Comparison of ENCODE assay signal across 8 cellular contexts in genomic region chr2:73156539-73157124, GRCh38. TPM values are rescaled to one million over a fixed set of nuclear protein-coding genes. Genes with fewer than 3 reads are reported as not detected.
A peak's percentile ranks its signal among the peaks of the same experiment; 100 is the strongest.
DNase-seq lines count a peak whose midpoint lies in the region; ATAC-seq and TF ChIP-seq lines count a peak whose summit lies in the region.

No MANE protein-coding gene starts in this region.

- CTCF ChIA-PET in activated naive CD4-positive, alpha-beta T cell treated with anti-CD3 and anti-CD28 coated beads for 36 hours (lab: Charles Lee), result interaction anchor here (0.6 to 6.1 kb wide), 15 partner anchors 16 to 264 kb away, joined by 3 to 75 read pairs (median 4); partner anchors contain the start of gene SMYD5

- no peak overlapping the region for H3K4me3 Mint-ChIP-seq in activated naive CD4-positive, alpha-beta T cell treated with anti-CD3 and anti-CD28 coated beads for 36 hours

- DNase-seq in activated effector memory CD4-positive, alpha-beta T cell treated with anti-CD3 and anti-CD28 coated beads, Interleukin-2, amount 50 U/mL, for 16 hours, result peak; percentile 73
- no peak for DNase-seq in activated effector memory CD4-positive, alpha-beta T cell treated with Interleukin-2 at 50 U/mL for 16 hours
- DNase-seq in NCI-H526 treated with DMSO at 0.1 percent for 48 hours (lab: John Stamatoyannopoulos, UW) (peak; percentile 22), cardiac muscle cell (ENCODE audit: low read depth in 1 of 2, low spot score in 1 of 2) (peak; percentile 73 to 79), pons (ENCODE audit: low spot score) (peak; percentile 33)
- peak; percentile 62 for DNase-seq in activated naive CD4-positive, alpha-beta T cell treated with anti-CD3 and anti-CD28 coated beads for 36 hours

- H3K27me3 Mint-ChIP-seq in activated naive CD4-positive, alpha-beta T cell treated with anti-CD3 and anti-CD28 coated beads for 36 hours (ENCODE audit: low read depth), result peaks cover 30% of the 10 kb centered on the region

- no peak overlapping the region for H3K27ac ChIP-seq in cardiac muscle cell

- H3K9me3 ChIP-seq in cardiac muscle cell (ENCODE audit: low read depth), result no peaks in the 10 kb centered on the region

- intact Hi-C loops in activated naive CD4-positive, alpha-beta T cell treated with anti-CD3 and anti-CD28 coated beads for 36 hours (cut with micrococcal nuclease), result loop anchor here (1.0 kb wide), 3 partner anchors 71 to 263 kb away; no protein-coding TSS in a partner anchor

- no peak overlapping the region for H3K27ac Mint-ChIP-seq in activated naive CD4-positive, alpha-beta T cell treated with anti-CD3 and anti-CD28 coated beads for 36 hours

- no peaks in the 10 kb centered on the region for H3K36me3 Mint-ChIP-seq in activated naive CD4-positive, alpha-beta T cell treated with anti-CD3 and anti-CD28 coated beads for 36 hours (ENCODE audit: low read depth)

- H3K4me3 ChIP-seq in cardiac muscle cell, result no peak overlapping the region

- no peaks in the 10 kb centered on the region for H3K4me1 ChIP-seq in cardiac muscle cell (ENCODE audit: low read depth)

- peaks cover 68% of the 10 kb centered on the region for H3K27me3 ChIP-seq in cardiac muscle cell

- no peak for ATAC-seq in HG03520 (IDR thresholded peaks at IDR 0.05; ENCODE audit: unreplicated experiment)
- no peak for ATAC-seq in HG03342 (IDR thresholded peaks at IDR 0.05; ENCODE audit: unreplicated experiment)

- no peaks in the 10 kb centered on the region for H3K4me1 Mint-ChIP-seq in activated naive CD4-positive, alpha-beta T cell treated with anti-CD3 and anti-CD28 coated beads for 36 hours (ENCODE audit: low read depth)

- no peaks in the 10 kb centered on the region for H3K36me3 ChIP-seq in cardiac muscle cell

- TF ChIP-seq CTCF in cardiac muscle cell (IDR thresholded peaks at IDR 0.05; ENCODE audit: low read depth, low read length), result peak; percentile 90

- no peaks in the 10 kb centered on the region for H3K9me3 Mint-ChIP-seq in activated naive CD4-positive, alpha-beta T cell treated with anti-CD3 and anti-CD28 coated beads for 36 hours

RNA-seq across cellular contexts. Expression of gene RAB11FIP5, which starts 43.9 kb away (rescaled TPM):
- total RNA-seq in activated naive CD4-positive, alpha-beta T cell treated with anti-CD3 and anti-CD28 coated beads for 36 hours, result 1 to 10 TPM; 7.3 to 7.4 TPM
- 7.2 and 12.1 TPM in 2 replicates for total RNA-seq in cardiac muscle cell
- 4.2 and 9.0 TPM in 2 replicates for polyA plus RNA-seq in cardiac muscle cell

RNA-seq across cellular contexts. Expression of gene NOTO, which starts 45.7 kb away (rescaled TPM):
- not detected for total RNA-seq in activated naive CD4-positive, alpha-beta T cell treated with anti-CD3 and anti-CD28 coated beads for 36 hours
- total RNA-seq in cardiac muscle cell, result not detected in 2 replicates
- not detected in 2 replicates for polyA plus RNA-seq in cardiac muscle cell

RNA-seq across cellular contexts. Expression of gene SMYD5, which starts 57.4 kb away (rescaled TPM):
- total RNA-seq in activated naive CD4-positive, alpha-beta T cell treated with anti-CD3 and anti-CD28 coated beads for 36 hours, result 10 to 100 TPM; 37.4 to 39.0 TPM
- 24.4 and 26.1 TPM in 2 replicates for total RNA-seq in cardiac muscle cell
- polyA plus RNA-seq in cardiac muscle cell, result 26.4 and 27.0 TPM in 2 replicates
